In genomic region chr22:44496844-44497217, GRCh38 we compare ENCODE assay signal across 11 cellular contexts. TPM values are rescaled to one million over a fixed set of nuclear protein-coding genes. Genes with fewer than 3 reads are reported as not detected.
DNase-seq lines count a peak whose midpoint lies in the region; ATAC-seq, FAIRE-seq and TF ChIP-seq lines count a peak whose summit lies in the region.
"Had no signal": no experiment of that assay in that cellular context is flagged by ENCODE, and none has a peak within 500 bp of the region (broad histone marks: within the 10 kb centered on the region; RNA-seq: fewer than 3 reads in every experiment).

No MANE protein-coding gene starts in this region.

- no peak for TF ChIP-seq POLR2A in HepG2 (IDR thresholded peaks at IDR 0.05; ENCODE audit: insufficient read depth in 1 of 2, low read depth in 2 of 2, low read length in 2 of 2)

- TF ChIP-seq EP300 in HepG2 (IDR thresholded peaks at IDR 0.05; ENCODE audit: low read depth in 2 of 2, low read length in 2 of 2) (no peak), HepG2 (CRISPR knock-in tag; IDR thresholded peaks at IDR 0.05; ENCODE audit: borderline replicate concordance) (no peak)

- no peak overlapping the region for H3K9ac ChIP-seq in HepG2 (ENCODE audit: insufficient read depth, low read depth, low read length)

- BruUV-seq in HepG2 (replicated peaks; lab: Mats Ljungman, UMichigan), result no TSS peak

- H3K36me3 ChIP-seq in cardiac muscle cell, result no peaks in the 10 kb centered on the region
- no peaks in the 10 kb centered on the region for H3K36me3 ChIP-seq in HepG2 (replicated peaks in 1 of 2; ENCODE audit: control insufficient read depth in 1 of 2, insufficient read depth in 2 of 2, low read length in 2 of 2)
- no peaks in the 10 kb centered on the region for H3K36me3 ChIP-seq in upper lobe of right lung

- no peak for FAIRE-seq in HepG2 (lab: Jason Lieb, UNC)
- FAIRE-seq: TTC549 had no signal

- CTCF ChIA-PET in HepG2 (lab: Yijun Ruan, JAX; ENCODE audit: low intra/inter-chr PET ratio, low total read pairs), result no interaction called here

- H3K9me3 ChIP-seq in cardiac muscle cell (ENCODE audit: low read depth) (no peaks in the 10 kb centered on the region), HepG2 (ENCODE audit: low read length) (no peaks in the 10 kb centered on the region; the same call in 1 of the 2 replicates), upper lobe of right lung (no peaks in the 10 kb centered on the region)

- POLR2A ChIA-PET in activated naive CD8-positive, alpha-beta T cell treated with anti-CD3 and anti-CD28 coated beads, Interleukin-2, amount 10 ng/mL, durations not matched to agents 7 days and 5 days (lab: Charles Lee), result interaction anchor here (0.7 kb wide), 1 partner anchor 316 kb away, joined by 4 read pairs; the partner anchor contains the start of gene PARVG
- POLR2A ChIA-PET in HepG2 (lab: Yijun Ruan, JAX), result no interaction called here

- intact Hi-C loops in left cardiac atrium (cut with DNase I), result loop anchor here in 1 of 2 donors (10.0 kb wide), 1 partner anchor 132 kb away; no protein-coding TSS in a partner anchor
- intact Hi-C loops in HepG2 (cut with micrococcal nuclease; ENCODE audit: unreplicated experiment), result no loop called here
- intact Hi-C loops in upper lobe of right lung (cut with DNase I), result no loop called here

- TF ChIP-seq RAD21 in HepG2 (CRISPR knock-in tag; IDR thresholded peaks at IDR 0.05), result no peak

- no peaks in the 10 kb centered on the region for H4K20me1 ChIP-seq in HepG2 (ENCODE audit: insufficient read depth, low read length)

- ATAC-seq in left cardiac atrium (no peak), HepG2 (no peak), upper lobe of right lung (no peak), GM21360 (IDR thresholded peaks at IDR 0.05; ENCODE audit: unreplicated experiment) (no peak)
- ATAC-seq in activated naive CD8-positive, alpha-beta T cell treated with anti-CD3 and anti-CD28 coated beads, Interleukin-2, amount 10 ng/mL, durations not matched to agents 7 days and 5 days (ENCODE audit: low read depth), result no peak

- no peaks in the 10 kb centered on the region for H3K27me3 Mint-ChIP-seq in activated naive CD8-positive, alpha-beta T cell treated with anti-CD3 and anti-CD28 coated beads, Interleukin-2, amount 10 ng/mL, durations not matched to agents 7 days and 5 days

- no peaks in the 10 kb centered on the region for H3K27me3 ChIP-seq in cardiac muscle cell
- peaks cover 2 to 3% of the 10 kb centered on the region in 2 experiments; a peak in 2 of 5 replicates for H3K27me3 ChIP-seq in HepG2 (ENCODE audit: control insufficient read depth in 1 of 2, insufficient read depth in 2 of 2, low read length in 2 of 2)
- no peaks in the 10 kb centered on the region for H3K27me3 ChIP-seq in upper lobe of right lung

- H3K36me3 Mint-ChIP-seq in activated naive CD8-positive, alpha-beta T cell treated with anti-CD3 and anti-CD28 coated beads, Interleukin-2, amount 10 ng/mL, durations not matched to agents 7 days and 5 days, result peaks cover 11% of the 10 kb centered on the region

- TF ChIP-seq CTCF in cardiac muscle cell (IDR thresholded peaks at IDR 0.05; ENCODE audit: low read depth, low read length) (no peak), HepG2 (CRISPR knock-in tag; IDR thresholded peaks at IDR 0.05) (no peak), upper lobe of right lung (IDR thresholded peaks at IDR 0.05) (no peak)

- in situ Hi-C loops in HepG2 (cut with HindIII; ENCODE audit: extremely low pct_ligation_motif_present, low pct_unique_long_range_greater_than_20kb), result no loop called here

- no peak for DNase-seq in cardiac muscle cell (ENCODE audit: low read depth in 1 of 2, low spot score in 1 of 2)
- DNase-seq in left cardiac atrium, result no peak
- DNase-seq in activated naive CD8-positive, alpha-beta T cell treated with anti-CD3 and anti-CD28 coated beads, Interleukin-2, amount 10 ng/mL, durations not matched to agents 7 days and 5 days, result no peak
- no peak for DNase-seq in HepG2 (ENCODE audit: low spot score)
- no peak for DNase-seq in upper lobe of right lung
- no peak for DNase-seq in stimulated activated CD4-positive, alpha-beta T cell treated with anti-CD3 and anti-CD28 coated beads, Interleukin-2, amount 100 ng/mL, for 48 hours
- DNase-seq in HK-2 (ENCODE audit: unreplicated experiment), result no peak
- DNase-seq: effector CD4-positive, alpha-beta T cell; NCI-H187 treated with DMSO at 0.1 percent for 48 hours had no signal

- H2AFZ ChIP-seq in HepG2 (ENCODE audit: low read length), result no peak overlapping the region

- H3K79me2 ChIP-seq in HepG2 (ENCODE audit: insufficient read depth, low read length), result no peaks in the 10 kb centered on the region

- no peak overlapping the region for H3K27ac Mint-ChIP-seq in activated naive CD8-positive, alpha-beta T cell treated with anti-CD3 and anti-CD28 coated beads, Interleukin-2, amount 10 ng/mL, durations not matched to agents 7 days and 5 days

- no peak overlapping the region for H3K27ac ChIP-seq in cardiac muscle cell
- no peak overlapping the region for H3K27ac ChIP-seq in HepG2 (ENCODE audit: extremely low read length, insufficient read depth, low read length)
- no peak overlapping the region for H3K27ac ChIP-seq in upper lobe of right lung

- H3K4me1 ChIP-seq in cardiac muscle cell (ENCODE audit: low read depth) (peaks cover 11% of the 10 kb centered on the region), HepG2 (ENCODE audit: insufficient read depth, low read length) (no peaks in the 10 kb centered on the region), upper lobe of right lung (peaks cover 8% of the 10 kb centered on the region)

- H3K4me3 ChIP-seq in cardiac muscle cell (peak overlapping the region; percentile 61), HepG2 (replicated peaks in 1 of 3; ENCODE audit: insufficient read depth in 1 of 3, low read depth in 2 of 3, low read length in 3 of 3) (no peak overlapping the region), upper lobe of right lung (peak overlapping the region; percentile 71)

- no peak overlapping the region for H3K4me2 ChIP-seq in HepG2 (ENCODE audit: low read depth, low read length)

- peak overlapping the region; percentile 35 for H3K4me3 Mint-ChIP-seq in activated naive CD8-positive, alpha-beta T cell treated with anti-CD3 and anti-CD28 coated beads, Interleukin-2, amount 10 ng/mL, durations not matched to agents 7 days and 5 days

- peaks cover 6% of the 10 kb centered on the region for H3K9me3 Mint-ChIP-seq in activated naive CD8-positive, alpha-beta T cell treated with anti-CD3 and anti-CD28 coated beads, Interleukin-2, amount 10 ng/mL, durations not matched to agents 7 days and 5 days

- no CpG with 5 or more reads among the region's 22 CpGs for WGBS in HepG2 (ENCODE audit: low lambda C conversion rate)

- H3K4me1 Mint-ChIP-seq in activated naive CD8-positive, alpha-beta T cell treated with anti-CD3 and anti-CD28 coated beads, Interleukin-2, amount 10 ng/mL, durations not matched to agents 7 days and 5 days, result peaks cover 23% of the 10 kb centered on the region

TF ChIP-seq in HepG2, 621 proteins besides CTCF, POLR2A, EP300 and RAD21:
- TF ChIP-seq HIVEP1 (CRISPR knock-in tag; IDR thresholded peaks at IDR 0.05), result no peak
- TF ChIP-seq CEBPB (IDR thresholded peaks at IDR 0.05; ENCODE audit: borderline replicate concordance, low read depth, low read length), result peak; percentile 72; the same call in 1 of the 2 replicates

RNA-seq across cellular contexts. Expression of gene RTL6, which starts 1.2 kb away (rescaled TPM):
- total RNA-seq in cardiac muscle cell, result 50.7 and 55.5 TPM in 2 replicates
- 30.0 and 37.4 TPM in 2 replicates for polyA plus RNA-seq in cardiac muscle cell
- total RNA-seq in left cardiac atrium, result 10 to 100 TPM; 22.3 to 31.5 TPM
- 10 to 100 TPM; 17.3 to 18.5 TPM for total RNA-seq in activated naive CD8-positive, alpha-beta T cell treated with anti-CD3 and anti-CD28 coated beads, Interleukin-2, amount 10 ng/mL, durations not matched to agents 7 days and 5 days
- not detected in 2 replicates for total RNA-seq in HepG2 (2016; rRNA removed; fragmentation: Illumina TruSeq; extraction: Trizol)
- total RNA-seq in HepG2 (2016; cell fraction: cytosol; rRNA removed; fragmentation: Illumina TruSeq; extraction: Trizol; ENCODE audit: low read depth), result not detected in 2 replicates
- total RNA-seq in HepG2 (2016; cell fraction: insoluble cytoplasmic fraction; rRNA removed; fragmentation: Illumina TruSeq; extraction: Trizol), result not detected in 2 replicates
- not detected in 2 replicates for total RNA-seq in HepG2 (2016; cell fraction: membrane; rRNA removed; fragmentation: Illumina TruSeq; extraction: Trizol)
- not detected in 2 replicates for total RNA-seq in HepG2 (2016; cell fraction: nucleus; rRNA removed; fragmentation: Illumina TruSeq; extraction: Trizol)
- polyA plus RNA-seq in HepG2 (2011; rRNA removed), result not detected in 2 replicates
- not detected in 2 replicates for polyA plus RNA-seq in HepG2 (2011; cell fraction: cytosol; rRNA removed)
- polyA plus RNA-seq in HepG2 (2011; cell fraction: nucleus; rRNA removed), result not detected in 2 replicates
- not detected in 2 replicates for polyA plus RNA-seq in HepG2 (2012)
- polyA plus RNA-seq in HepG2 (2016; cell fraction: cytosol; fragmentation: Illumina TruSeq; extraction: Trizol; ENCODE audit: low read depth), result not detected in 2 replicates
- polyA plus RNA-seq in HepG2 (2016; cell fraction: insoluble cytoplasmic fraction; fragmentation: Illumina TruSeq; extraction: Trizol; ENCODE audit: low read depth), result not detected in 2 replicates
- not detected in 2 replicates for polyA plus RNA-seq in HepG2 (2016; cell fraction: membrane; fragmentation: Illumina TruSeq; extraction: Trizol; ENCODE audit: low read depth)
- polyA plus RNA-seq in HepG2 (2016; cell fraction: nucleus; fragmentation: Illumina TruSeq; extraction: Trizol; ENCODE audit: insufficient read depth, low read depth), result not detected in 2 replicates
- 75.9 TPM in 1 of 2 replicates, not detected in the other for polyA minus RNA-seq in HepG2 (2011; rRNA and poly(A)+ RNA removed; ENCODE audit: low replicate concordance)
- polyA minus RNA-seq in HepG2 (2011; cell fraction: cytosol; rRNA and poly(A)+ RNA removed), result 0.20 and 0.62 TPM in 2 replicates
- 0.25 and 0.26 TPM in 2 replicates for polyA minus RNA-seq in HepG2 (2011; cell fraction: nucleus; rRNA and poly(A)+ RNA removed)
- 18.4 TPM for total RNA-seq in upper lobe of right lung

Comparison
In these comparisons a context has a peak if more than half of its experiments do, and no peak if none do; other contexts are left out.
1. H3K4me3 ChIP-seq: peak in cardiac muscle cell (single experiment) and upper lobe of right lung (single experiment); none in HepG2 (0 of 3).
2. RNA of gene RTL6, which starts 1.2 kb away (total RNA-seq): 50.7 to 55.5 TPM in cardiac muscle cell, 22.3 to 31.5 TPM in left cardiac atrium, 17.3 to 18.5 TPM in activated naive CD8-positive, alpha-beta T cell treated with anti-CD3 and anti-CD28 coated beads, Interleukin-2, amount 10 ng/mL, durations not matched to agents 7 days and 5 days and 18.4 TPM in upper lobe of right lung (single experiment); not detected in HepG2; every median in the first group is over 10 times any median in the second.